17 cellular contexts compared by ENCODE assay signal in genomic region chr6:64680446-64680845, GRCh38.
DNase-seq lines count a peak whose midpoint lies in the region; ATAC-seq and TF ChIP-seq lines count a peak whose summit lies in the region.
"Had no signal": no experiment of that assay in that cellular context is flagged by ENCODE, and none has a peak within 500 bp of the region (broad histone marks: within the 10 kb centered on the region; RNA-seq: fewer than 3 reads in every experiment).

No MANE protein-coding gene starts in this region.

- H3K36me3 ChIP-seq in RWPE2 (ENCODE audit: low read depth) (no peaks in the 10 kb centered on the region), brain microvascular endothelial cell (replicated peaks) (no peaks in the 10 kb centered on the region), mesendoderm (ENCODE audit: control insufficient read depth, insufficient read depth, low read length) (no peaks in the 10 kb centered on the region)
- H3K36me3 ChIP-seq: Peyer's patch, prostate gland had no signal

- H3K27ac ChIP-seq in RWPE2 (ENCODE audit: poor library complexity, severe bottlenecking) (no peak overlapping the region), brain microvascular endothelial cell (peak overlapping the region; percentile 43), mesendoderm (ENCODE audit: low read depth, low read length) (no peak overlapping the region)
- H3K27ac ChIP-seq: Peyer's patch, prostate gland had no signal

- H3K27me3 ChIP-seq in RWPE2 (ENCODE audit: insufficient read depth, poor library complexity, severe bottlenecking) (no peaks in the 10 kb centered on the region), brain microvascular endothelial cell (replicated peaks) (no peaks in the 10 kb centered on the region), mesendoderm (ENCODE audit: insufficient read depth, low read length, poor library complexity) (no peaks in the 10 kb centered on the region)
- H3K27me3 ChIP-seq: Peyer's patch had no signal

- no peak overlapping the region for H2BK120ac ChIP-seq in mesendoderm (ENCODE audit: low read depth, low read length)

- no peak overlapping the region for H4K5ac ChIP-seq in mesendoderm (ENCODE audit: low read length)

- no peak overlapping the region for H3K4ac ChIP-seq in mesendoderm (ENCODE audit: low read depth, low read length)

- ATAC-seq in RWPE2 (ENCODE audit: low read depth) (peak; percentile 19; the same call in 1 of the 3 replicates), HG02678 (IDR thresholded peaks at IDR 0.05; ENCODE audit: unreplicated experiment) (no peak), GM19351 (IDR thresholded peaks at IDR 0.05; ENCODE audit: unreplicated experiment) (no peak)

- H2BK5ac ChIP-seq in mesendoderm (ENCODE audit: low read length) = no peak overlapping the region

- in situ Hi-C loops in brain microvascular endothelial cell (cut with HindIII; ENCODE audit: low pct_ligation_motif_present, low sequenced_read_pairs) = no loop called here

- H3K23ac ChIP-seq in mesendoderm (ENCODE audit: low read length) = no peak overlapping the region

- H3K56ac ChIP-seq in mesendoderm (ENCODE audit: low read length) = no peak overlapping the region

- WGBS in mesendoderm (ENCODE audit: extremely low coverage, insufficient coverage, low lambda C conversion rate) = no CpG with 5 or more reads among the region's 5 CpGs

- DNase-seq in HT1080 (ENCODE audit: low read depth) = peak; percentile 86
- no peak for DNase-seq in RWPE2 (ENCODE audit: low spot score)
- peak; percentile 7 for DNase-seq in brain microvascular endothelial cell
- peak; percentile 11 for DNase-seq in mesendoderm
- no peak for DNase-seq in NCI-H1105 (lab: John Stamatoyannopoulos, UW)
- no peak for DNase-seq in GOT3 (lab: John Stamatoyannopoulos, UW)
- DNase-seq: ACHN; activated CD4-positive, alpha-beta T cell treated with anti-CD3 and anti-CD28 coated beads, Interleukin-2, amount 50 U/mL, for 48 hours; activated naive CD4-positive, alpha-beta T cell; DMS 273 treated with DMSO at 0.1 percent for 48 hours; foreskin fibroblast; NCI-H187; NCI-H2227 treated with DMSO at 0.1 percent for 48 hours; Peyer's patch had no signal

- H4K8ac ChIP-seq in mesendoderm (ENCODE audit: low read depth, low read length) = no peak overlapping the region

- no peaks in the 10 kb centered on the region for H3K4me1 ChIP-seq in RWPE2 (ENCODE audit: insufficient read depth, poor library complexity, severe bottlenecking)
- no peaks in the 10 kb centered on the region for H3K4me1 ChIP-seq in mesendoderm (ENCODE audit: control insufficient read depth, low read depth, low read length)
- H3K4me1 ChIP-seq: Peyer's patch, prostate gland had no signal

- no peaks in the 10 kb centered on the region for H3K79me1 ChIP-seq in mesendoderm (ENCODE audit: low read length)

- H3K9me3 ChIP-seq in RWPE2 (ENCODE audit: severe bottlenecking) = no peaks in the 10 kb centered on the region
- H3K9me3 ChIP-seq: Peyer's patch, prostate gland had no signal

- no peak for TF ChIP-seq CTCF in RWPE2 (IDR thresholded peaks at IDR 0.05; ENCODE audit: poor library complexity, severe bottlenecking)
- no peak for TF ChIP-seq CTCF in brain microvascular endothelial cell (IDR thresholded peaks at IDR 0.05; ENCODE audit: low read depth, low read length, missing control alignments)

- H3K4me2 ChIP-seq in mesendoderm (ENCODE audit: low read length) = no peak overlapping the region

- no peak overlapping the region for H3K9ac ChIP-seq in mesendoderm (ENCODE audit: low read length)

- no peak overlapping the region for H2BK15ac ChIP-seq in mesendoderm (replicated peaks; ENCODE audit: low read depth)

- no peak overlapping the region for H3K18ac ChIP-seq in mesendoderm (ENCODE audit: low read length)

- H3K4me3 ChIP-seq in RWPE2 (ENCODE audit: severe bottlenecking) (no peak overlapping the region), brain microvascular endothelial cell (ENCODE audit: low read depth, low read length) (no peak overlapping the region), mesendoderm (ENCODE audit: low read length) (no peak overlapping the region)
- H3K4me3 ChIP-seq: Peyer's patch, prostate gland had no signal

- H2AK5ac ChIP-seq in mesendoderm (ENCODE audit: low read length) = no peak overlapping the region

- H3K79me2 ChIP-seq in mesendoderm (ENCODE audit: control insufficient read depth, insufficient read depth, low read length) = no peaks in the 10 kb centered on the region

Comparison
In these comparisons a context has a peak if more than half of its experiments do, and no peak if none do; other contexts are left out.
1. DNase-seq: peak in HT1080 (single experiment), brain microvascular endothelial cell (single experiment) and mesendoderm (single experiment); none in RWPE2 (single experiment), NCI-H1105 (single experiment) and GOT3 (single experiment).